In genomic region chr11:71448257-71449161, GRCh38 we compare ENCODE assay signal across 8 cellular contexts. TPM values are rescaled to one million over a fixed set of nuclear protein-coding genes. Genes with fewer than 3 reads are reported as not detected.
DNase-seq lines count a peak whose midpoint lies in the region; ATAC-seq, FAIRE-seq and TF ChIP-seq lines count a peak whose summit lies in the region.

Gene DHCR7, minus strand, starts transcription at chr11:71448393. Its CDS starts 3,441 bp downstream, at chr11:71444952.

- peaks cover 47% of the 10 kb centered on the region for H3K4me1 Mint-ChIP-seq in T-helper 2 cell treated with Interferon-gamma antibody and Interleukin-4, amounts not matched to agents 5 μg/mL and 100 μg/mL, for 36 hours (ENCODE audit: low read depth)

- H3K36me3 ChIP-seq in ascending aorta (peaks cover 5 to 9% of the 10 kb centered on the region in 2 donors), vagina (no peaks in the 10 kb centered on the region)

- DNase-seq in GM18507 (ENCODE audit: extremely low spot score, insufficient read length, low read depth), result peak; percentile 95
- peak; percentile 89 for DNase-seq in NCI-H2029 (lab: John Stamatoyannopoulos, UW)
- peak; percentile 98 for DNase-seq in T-helper 2 cell treated with Interferon-gamma antibody and Interleukin-4, amounts not matched to agents 5 μg/mL and 100 μg/mL, for 36 hours (ENCODE audit: low spot score)
- peak; percentile 82 to 98 for DNase-seq in ascending aorta (ENCODE audit: low spot score in 2 of 2)
- peak; percentile 98 to 99 (median 99) for DNase-seq in right cardiac atrium
- peak; percentile 93 for DNase-seq in putamen (ENCODE audit: low spot score)
- DNase-seq in vagina (ENCODE audit: extremely low spot score in 2 of 2), result peak in 1 of 2 donors; percentile 95

- no peaks in the 10 kb centered on the region for H3K9me3 ChIP-seq in ascending aorta
- H3K9me3 ChIP-seq in right cardiac atrium (ENCODE audit: control insufficient read depth, low read length), result no peaks in the 10 kb centered on the region
- H3K9me3 ChIP-seq in vagina, result no peaks in the 10 kb centered on the region

- peak in 1 of 2 donors; percentile 29 for TF ChIP-seq POLR2A in vagina (IDR thresholded peaks at IDR 0.05)

- H3K27me3 ChIP-seq in ascending aorta (no peaks in the 10 kb centered on the region), right cardiac atrium (ENCODE audit: control insufficient read depth, insufficient read depth) (no peaks in the 10 kb centered on the region), vagina (no peaks in the 10 kb centered on the region)

- H3K27ac ChIP-seq in ascending aorta (peak within 1 kb of the TSS; percentile 75 to 79), right cardiac atrium (ENCODE audit: low read length) (peak within 1 kb of the TSS; percentile 46), vagina (peak within 1 kb of the TSS; percentile 81)

- TF ChIP-seq CTCF in ascending aorta (IDR thresholded peaks at IDR 0.05), result peak in 1 of 3 experiments; percentile 11
- peak in 1 of 3 experiments; percentile 23 for TF ChIP-seq CTCF in vagina (IDR thresholded peaks at IDR 0.05)

- H3K27ac Mint-ChIP-seq in T-helper 2 cell treated with Interferon-gamma antibody and Interleukin-4, amounts not matched to agents 5 μg/mL and 100 μg/mL, for 36 hours, result peak within 1 kb of the TSS; percentile 85

- H3K4me3 Mint-ChIP-seq in T-helper 2 cell treated with Interferon-gamma antibody and Interleukin-4, amounts not matched to agents 5 μg/mL and 100 μg/mL, for 36 hours, result peak within 1 kb of the TSS; percentile 97

- peaks cover 28% of the 10 kb centered on the region for H3K36me3 Mint-ChIP-seq in T-helper 2 cell treated with Interferon-gamma antibody and Interleukin-4, amounts not matched to agents 5 μg/mL and 100 μg/mL, for 36 hours (ENCODE audit: low read depth)

- H3K27me3 Mint-ChIP-seq in T-helper 2 cell treated with Interferon-gamma antibody and Interleukin-4, amounts not matched to agents 5 μg/mL and 100 μg/mL, for 36 hours (ENCODE audit: low read depth), result no peaks in the 10 kb centered on the region

- FAIRE-seq in GM18507 (lab: Jason Lieb, UNC), result peak; percentile 73

- peaks cover 9% of the 10 kb centered on the region for H3K9me3 Mint-ChIP-seq in T-helper 2 cell treated with Interferon-gamma antibody and Interleukin-4, amounts not matched to agents 5 μg/mL and 100 μg/mL, for 36 hours

- H3K4me1 ChIP-seq in ascending aorta (peaks cover 3 to 20% of the 10 kb centered on the region in 2 donors), right cardiac atrium (ENCODE audit: control insufficient read depth, insufficient read depth, low read length) (no peaks in the 10 kb centered on the region), vagina (peaks cover 52% of the 10 kb centered on the region)

- intact Hi-C loops in ascending aorta (cut with DNase I) (loop anchor here (1.0 to 10.0 kb wide), 2 partner anchors 149 to 336 kb away; no protein-coding TSS in a partner anchor), right cardiac atrium (cut with DNase I) (no loop called here), vagina (cut with DNase I) (no loop called here)

- H3K4me3 ChIP-seq in ascending aorta (peak within 1 kb of the TSS; percentile 79 to 95), right cardiac atrium (ENCODE audit: low read length) (peak within 1 kb of the TSS; percentile 47), vagina (peak within 1 kb of the TSS; percentile 73 to 80)

- peak; percentile 74 for ATAC-seq in HG02973 (IDR thresholded peaks at IDR 0.05; ENCODE audit: unreplicated experiment)
- peak; percentile 93 to 94 for ATAC-seq in right cardiac atrium

- WGBS in right cardiac atrium, result under 1% methylated on average over 78 of the region's 78 CpGs

RNA-seq across cellular contexts. Expression of gene DHCR7, which starts in this region (rescaled TPM):
- total RNA-seq in ascending aorta, result 66.2 TPM
- 10 to 100 TPM; 52.7 to 73.5 (median 60.9) TPM for total RNA-seq in right cardiac atrium
- 28.7 TPM for polyA plus RNA-seq in right cardiac atrium
- total RNA-seq in vagina, result 26.8 TPM
